In the genomic region with DNA sequence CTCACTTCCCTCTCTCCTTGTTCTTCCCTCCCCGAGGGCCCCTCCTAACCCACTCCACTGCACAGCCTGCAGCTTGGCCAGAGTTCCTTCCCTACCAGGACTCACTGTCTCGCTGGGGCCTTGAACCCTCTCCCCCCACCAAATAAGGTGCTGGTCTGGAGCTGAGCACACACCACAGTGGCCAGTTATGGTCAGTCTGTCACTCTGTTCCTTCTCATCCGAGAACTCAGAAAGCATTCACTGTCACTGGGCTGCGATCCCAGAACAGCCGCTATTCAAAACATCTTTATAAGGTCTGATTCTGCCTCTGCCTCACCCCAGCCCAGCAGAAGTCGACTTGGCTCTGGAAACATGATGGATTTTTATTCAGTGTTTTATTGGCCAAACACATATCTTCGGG, we compare ENCODE assay signal across 11 cellular contexts. TPM values are rescaled to one million over a fixed set of nuclear protein-coding genes. Genes with fewer than 3 reads are reported as not detected.
DNase-seq lines count a peak whose midpoint lies in the region; ATAC-seq, FAIRE-seq and TF ChIP-seq lines count a peak whose summit lies in the region.
"Had no signal": no experiment of that assay in that cellular context is flagged by ENCODE, and none has a peak within 500 bp of the region (broad histone marks: within the 10 kb centered on the region; RNA-seq: fewer than 3 reads in every experiment).

No MANE protein-coding gene starts in this region.

- no peaks in the 10 kb centered on the region for H3K9me3 ChIP-seq in DND-41 (ENCODE audit: insufficient read depth, low read length, severe bottlenecking)
- no peaks in the 10 kb centered on the region for H3K9me3 ChIP-seq in astrocyte (ENCODE audit: insufficient read depth, low read depth, low read length)
- no peaks in the 10 kb centered on the region for H3K9me3 ChIP-seq in small intestine (ENCODE audit: control insufficient read depth, low read depth)
- H3K9me3 ChIP-seq: SJSA1 had no signal

- ATAC-seq in DND-41 (ENCODE audit: insufficient read depth, low read depth) (no peak), sciatic nerve (peak; percentile 73)

- H3K4me3 ChIP-seq in DND-41 (ENCODE audit: low read depth in 1 of 2, low read length in 2 of 2) (no peak overlapping the region), astrocyte (ENCODE audit: insufficient read depth, low read depth, low read length) (no peak overlapping the region), small intestine (ENCODE audit: low read depth in 1 of 2, low read length in 2 of 2) (no peak overlapping the region)
- H3K4me3 ChIP-seq: SJSA1 had no signal

- H3K9ac ChIP-seq in DND-41 (ENCODE audit: low read depth, low read length): no peak overlapping the region
- peak overlapping the region; percentile 30 for H3K9ac ChIP-seq in astrocyte (ENCODE audit: low read length)

- peaks cover 4% of the 10 kb centered on the region for H3K9me3 Mint-ChIP-seq in astrocyte (ENCODE audit: unreplicated experiment)

- H2AFZ ChIP-seq in DND-41 (ENCODE audit: low read depth, low read length) (no peak overlapping the region), astrocyte (ENCODE audit: low read depth, low read length) (peak overlapping the region; percentile 50)

- H3K27ac Mint-ChIP-seq in astrocyte (ENCODE audit: unreplicated experiment): no peak overlapping the region

- intact Hi-C loops in sciatic nerve (cut with DNase I): no loop called here

- no peaks in the 10 kb centered on the region for H3K36me3 ChIP-seq in DND-41 (ENCODE audit: insufficient read depth, low read length)
- H3K36me3 ChIP-seq in astrocyte (ENCODE audit: insufficient read depth, low read length): no peaks in the 10 kb centered on the region
- no peaks in the 10 kb centered on the region for H3K36me3 ChIP-seq in small intestine (ENCODE audit: control insufficient read depth in 2 of 2, insufficient read depth in 2 of 2, low read length in 2 of 2)
- H3K36me3 ChIP-seq: SJSA1 had no signal

- H3K4me1 Mint-ChIP-seq in astrocyte (ENCODE audit: low read depth, unreplicated experiment): peaks cover 2% of the 10 kb centered on the region

- no peak overlapping the region for H3K4me3 Mint-ChIP-seq in astrocyte (ENCODE audit: unreplicated experiment)

- no peak overlapping the region for H3K27ac ChIP-seq in DND-41 (ENCODE audit: low read length)
- H3K27ac ChIP-seq in astrocyte (ENCODE audit: low read depth, low read length): no peak overlapping the region
- H3K27ac ChIP-seq in small intestine (ENCODE audit: low read depth in 1 of 2, low read length in 1 of 2): peak overlapping the region in 1 of 2 donors; percentile 96
- H3K27ac ChIP-seq: SJSA1 had no signal

- TF ChIP-seq CTCF in DND-41 (IDR thresholded peaks at IDR 0.05; ENCODE audit: borderline replicate concordance, extremely low read depth, low read length, poor library complexity, severe bottlenecking) (no peak), astrocyte (IDR thresholded peaks at IDR 0.05; ENCODE audit: insufficient read depth, low read depth, low read length) (no peak)

- WGBS in small intestine, 3 donors: 48 to 68% (median 67%) methylated on average over 7 of the region's 7 CpGs

- H3K79me2 ChIP-seq in DND-41 (ENCODE audit: insufficient read depth, low read length) (no peaks in the 10 kb centered on the region), astrocyte (ENCODE audit: insufficient read depth, low read length) (no peaks in the 10 kb centered on the region)

- no peak overlapping the region for H3K4me2 ChIP-seq in DND-41 (ENCODE audit: insufficient read depth, low read length)
- H3K4me2 ChIP-seq in astrocyte (ENCODE audit: low read length): peak overlapping the region; percentile 43

- no peaks in the 10 kb centered on the region for H3K36me3 Mint-ChIP-seq in astrocyte (ENCODE audit: low read depth, unreplicated experiment)

- no peaks in the 10 kb centered on the region for H3K27me3 ChIP-seq in DND-41 (ENCODE audit: insufficient read depth, low read length, poor library complexity)
- peaks cover 20% of the 10 kb centered on the region for H3K27me3 ChIP-seq in astrocyte (ENCODE audit: insufficient read depth, low read length)
- H3K27me3 ChIP-seq in small intestine (ENCODE audit: control insufficient read depth in 2 of 2, insufficient read depth in 2 of 2, low read length in 2 of 2): no peaks in the 10 kb centered on the region
- H3K27me3 ChIP-seq: SJSA1 had no signal

- H4K20me1 ChIP-seq in DND-41 (ENCODE audit: insufficient read depth, low read length) (no peaks in the 10 kb centered on the region), astrocyte (ENCODE audit: insufficient read depth, low read length) (no peaks in the 10 kb centered on the region)

- H3K4me1 ChIP-seq in DND-41 (ENCODE audit: insufficient read depth, low read length) (peaks cover 32% of the 10 kb centered on the region), astrocyte (ENCODE audit: insufficient read depth, low read length) (peaks cover 31% of the 10 kb centered on the region), small intestine (ENCODE audit: control insufficient read depth in 2 of 2, insufficient read depth in 1 of 2, low read depth in 1 of 2, low read length in 1 of 2) (peaks cover 2 to 17% of the 10 kb centered on the region in 2 donors)

- DNase-seq in DND-41 (peak; percentile 1), astrocyte (ENCODE audit: low read depth) (no peak), hypothalamus (lab: John Stamatoyannopoulos, UW) (peak in 38 of 51 donors; percentile 20 to 85 (median 49)), sciatic nerve (ENCODE audit: low spot score) (no peak), small intestine (no peak), LoVo (ENCODE audit: low spot score) (no peak), NCI-H446 treated with DMSO at 0.1 percent for 48 hours (lab: John Stamatoyannopoulos, UW) (no peak), NCI-H128 (lab: John Stamatoyannopoulos, UW; ENCODE audit: unreplicated experiment) (no peak)
- DNase-seq: activated naive CD4-positive, alpha-beta T cell treated with Interleukin-2 at 50 U/mL for 16 hours; NCI-H1436 treated with DMSO at 0.1 percent for 48 hours had no signal

- no peak for FAIRE-seq in astrocyte (lab: Jason Lieb, UNC)
- no peak for FAIRE-seq in small intestine (lab: Jason Lieb, UNC)

- H3K27me3 Mint-ChIP-seq in astrocyte (ENCODE audit: low read depth, unreplicated experiment): peaks cover 20% of the 10 kb centered on the region

RNA-seq across cellular contexts. Expression of a gene that starts 19.8 kb away (rescaled TPM):
- total RNA-seq in astrocyte: 35.0 and 42.6 TPM in 2 replicates
- 48.8 TPM for total RNA-seq in sciatic nerve
- 10 to 100 TPM in 1 of 3 donors, 1 to 10 TPM in 2; 7.3 to 64.9 (median 9.4) TPM for polyA plus RNA-seq in small intestine

Comparison
In these comparisons a context has a peak if more than half of its experiments do, and no peak if none do; other contexts are left out.
1. DNase-seq: peak in DND-41 (single experiment) and hypothalamus (38 of 51); none in astrocyte (single experiment), sciatic nerve (single experiment), small intestine (single experiment), LoVo (single experiment), NCI-H446 treated with DMSO at 0.1 percent for 48 hours (single experiment) and NCI-H128 (single experiment).